ENCODE assay signal across 8 cellular contexts in the genomic region with DNA sequence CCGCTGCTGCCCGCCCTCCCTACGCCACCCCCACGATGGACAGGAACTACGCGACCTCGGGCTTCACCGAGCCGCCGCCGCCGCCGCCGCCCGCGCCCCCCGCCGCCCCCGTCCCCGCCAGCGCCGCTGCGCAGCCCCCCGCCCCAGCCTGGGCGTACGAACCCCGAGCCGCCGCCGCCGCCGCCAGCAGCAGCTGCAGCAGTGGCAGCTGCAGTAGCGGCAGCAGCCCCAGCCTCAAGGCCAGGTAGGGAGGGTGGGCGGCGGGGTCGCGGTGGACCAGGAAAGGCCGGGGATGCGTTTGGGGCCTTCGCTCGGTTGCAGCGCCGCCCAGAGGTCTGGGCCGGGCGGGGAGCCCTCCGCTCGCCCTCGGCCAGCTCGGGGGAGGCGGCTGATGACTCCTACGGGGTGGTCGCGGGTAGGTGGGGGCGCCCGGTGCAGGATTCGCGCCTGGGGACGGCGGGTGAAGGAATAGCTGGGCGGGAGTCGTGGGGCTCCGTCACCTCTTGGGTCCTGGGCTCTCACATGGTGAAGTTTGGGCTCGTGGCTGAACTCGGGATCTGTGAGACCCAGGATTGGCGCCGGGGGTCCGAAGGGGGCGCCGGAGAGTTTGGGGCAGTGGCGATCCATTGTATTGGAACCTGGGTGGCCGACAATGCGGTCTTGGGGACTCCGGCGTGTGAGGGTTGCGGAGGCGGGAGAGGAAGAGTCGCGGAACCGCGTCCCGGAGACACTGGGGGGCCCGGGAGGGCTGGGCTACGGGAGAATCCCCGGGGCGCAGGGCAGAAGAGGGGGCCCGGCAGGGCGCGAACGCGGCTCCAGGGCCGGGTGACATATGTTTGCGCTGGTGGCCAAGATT. TPM values are rescaled to one million over a fixed set of nuclear protein-coding genes. Genes with fewer than 3 reads are reported as not detected.
DNase-seq lines count a peak whose midpoint lies in the region; ATAC-seq, FAIRE-seq and TF ChIP-seq lines count a peak whose summit lies in the region.

No MANE protein-coding gene starts in this region.

- no peaks in the 10 kb centered on the region for H3K9me2 ChIP-seq in DOHH2 (replicated peaks; ENCODE audit: control insufficient read depth, low read length)

- peak; percentile 53 for DNase-seq in T-helper 2 cell treated with Interferon-gamma antibody and Interleukin-4, amounts not matched to agents 5 μg/mL and 100 μg/mL, for 36 hours (ENCODE audit: low spot score)
- DNase-seq in K562 (ENCODE audit: extremely low read depth in 1 of 4, low spot score in 3 of 4) (peak; percentile 66 to 84 (median 71)), DMS114 treated with DMSO at 0.1 percent for 48 hours (lab: John Stamatoyannopoulos, UW; ENCODE audit: unreplicated experiment) (no peak)

- in situ Hi-C loops in K562 (cut with MboI): no loop called here

- no peaks in the 10 kb centered on the region for H3K9me3 Mint-ChIP-seq in T-helper 2 cell treated with Interferon-gamma antibody and Interleukin-4, amounts not matched to agents 5 μg/mL and 100 μg/mL, for 36 hours

- peak overlapping the region; percentile 91 for H3K4me3 ChIP-seq in DOHH2 (ENCODE audit: low read length)
- H3K4me3 ChIP-seq in HUES6 (ENCODE audit: low read depth, low read length): peak overlapping the region; percentile 90
- H3K4me3 ChIP-seq in K562: peak overlapping the region; percentile 97
- H3K4me3 ChIP-seq in iPS-18a (ENCODE audit: low read length): peak overlapping the region; percentile 90
- H3K4me3 ChIP-seq in skeletal muscle tissue (ENCODE audit: low read length in 3 of 3): peak overlapping the region; percentile 77 to 87 (median 84)

- H3K27me3 ChIP-seq in DOHH2 (ENCODE audit: control insufficient read depth, low read length) (no peaks in the 10 kb centered on the region), HUES6 (ENCODE audit: control insufficient read depth, insufficient read depth, low read length) (no peaks in the 10 kb centered on the region), K562 (ENCODE audit: control insufficient read depth in 2 of 2, insufficient read depth in 2 of 2, low read length in 2 of 2) (no peaks in the 10 kb centered on the region), iPS-18a (ENCODE audit: control insufficient read depth, insufficient read depth, low read length) (no peaks in the 10 kb centered on the region), skeletal muscle tissue (ENCODE audit: control insufficient read depth in 3 of 3, insufficient read depth in 3 of 3, low read length in 3 of 3) (no peaks in the 10 kb centered on the region)

- H3K9ac ChIP-seq in HUES6 (ENCODE audit: low read length) (peak overlapping the region; percentile 97), K562 (ENCODE audit: insufficient read depth in 1 of 2, low read depth in 2 of 2, low read length in 2 of 2) (peak overlapping the region; percentile 93 to 99), iPS-18a (ENCODE audit: low read length) (peak overlapping the region; percentile 96), skeletal muscle tissue (ENCODE audit: low read depth in 1 of 3, low read length in 3 of 3) (peak overlapping the region; percentile 79 to 88 (median 85))

- POLR2A ChIA-PET in K562 (lab: Yijun Ruan, JAX): interaction anchor here (0.5 to 1.2 kb wide), 4 partner anchors 24 to 132 kb away, joined by 3 read pairs; no protein-coding TSS in a partner anchor

- peaks cover 54% of the 10 kb centered on the region for H3K79me2 ChIP-seq in DOHH2 (ENCODE audit: control insufficient read depth, low read length)
- peaks cover 64% of the 10 kb centered on the region for H3K79me2 ChIP-seq in K562 (ENCODE audit: control insufficient read depth, insufficient read depth, low read length)

- peak; percentile 50; the same call in 1 of the 2 replicates for TF ChIP-seq POLR2A in K562 (conservative IDR thresholded peaks at IDR 0.05)

- H4K20me1 ChIP-seq in DOHH2 (ENCODE audit: control insufficient read depth, insufficient read depth, low read depth, low read length) (peaks cover 11% of the 10 kb centered on the region; the same call in 1 of the 2 replicates), K562 (replicated peaks; ENCODE audit: control insufficient read depth, insufficient read depth, low read length) (peaks cover 12% of the 10 kb centered on the region)

- no peaks in the 10 kb centered on the region for H3K9me1 ChIP-seq in K562 (ENCODE audit: control insufficient read depth, insufficient read depth, low read length)

- H3K4me2 ChIP-seq in DOHH2 (ENCODE audit: low read length) (peak overlapping the region; percentile 81), K562 (ENCODE audit: insufficient read depth, low read length) (peak overlapping the region; percentile 83)

- intact Hi-C loops in K562 (cut with micrococcal nuclease): no loop called here

- H3K4me3 Mint-ChIP-seq in T-helper 2 cell treated with Interferon-gamma antibody and Interleukin-4, amounts not matched to agents 5 μg/mL and 100 μg/mL, for 36 hours: peak overlapping the region; percentile 96

- FAIRE-seq in K562 (lab: Jason Lieb, UNC): no peak

- TF ChIP-seq EP300 in K562 (IDR thresholded peaks at IDR 0.05; ENCODE audit: low read length): no peak

- peak; percentile 82 for TF ChIP-seq CTCF in DOHH2 (IDR thresholded peaks at IDR 0.05; ENCODE audit: low read depth, low read length, poor library complexity, severe bottlenecking)
- TF ChIP-seq CTCF in K562 (IDR thresholded peaks at IDR 0.05 in 2 of 3, conservative IDR thresholded peaks at IDR 0.05 in 1 of 3; ENCODE audit: insufficient read depth in 2 of 3, low read depth in 1 of 3, low read length in 3 of 3): peak; percentile 44 to 53 (median 52); a peak in 5 of 6 replicates

- H3K36me3 Mint-ChIP-seq in T-helper 2 cell treated with Interferon-gamma antibody and Interleukin-4, amounts not matched to agents 5 μg/mL and 100 μg/mL, for 36 hours (ENCODE audit: low read depth): no peaks in the 10 kb centered on the region

- H3K27ac ChIP-seq in DOHH2 (ENCODE audit: low read depth, low read length) (peak overlapping the region; percentile 70), HUES6 (ENCODE audit: low read depth, low read length) (peak overlapping the region; percentile 97), K562 (ENCODE audit: extremely low read depth, low read depth, low read length) (peak overlapping the region; percentile 97), iPS-18a (ENCODE audit: low read length) (peak overlapping the region; percentile 75), skeletal muscle tissue (ENCODE audit: low read depth, low read length) (peak overlapping the region; percentile 79)

- peak overlapping the region; percentile 91 for H2AFZ ChIP-seq in K562 (ENCODE audit: low read depth, low read length)

- H3K9me3 ChIP-seq in DOHH2 (ENCODE audit: control insufficient read depth, insufficient read depth, low read length) (no peaks in the 10 kb centered on the region), HUES6 (ENCODE audit: control insufficient read depth, insufficient read depth, low read depth, low read length) (no peaks in the 10 kb centered on the region), K562 (replicated peaks; ENCODE audit: control insufficient read depth, insufficient read depth, low read depth, low read length) (no peaks in the 10 kb centered on the region), iPS-18a (ENCODE audit: control insufficient read depth, low read depth, low read length) (no peaks in the 10 kb centered on the region), skeletal muscle tissue (ENCODE audit: control insufficient read depth in 3 of 3, low read length in 3 of 3) (no peaks in the 10 kb centered on the region)

- 0 out of 2 replicates have a peak, but pooled peaks cover 2% of the 10 kb centered on the region for H3F3A ChIP-seq in DOHH2 (ENCODE audit: control insufficient read depth, insufficient read depth)

- H3K36me3 ChIP-seq in DOHH2 (ENCODE audit: control insufficient read depth, low read length) (peaks cover 40% of the 10 kb centered on the region), HUES6 (ENCODE audit: control insufficient read depth, insufficient read depth, low read length) (peaks cover 7% of the 10 kb centered on the region), K562 (ENCODE audit: control insufficient read depth, insufficient read depth, low read length) (peaks cover 20% of the 10 kb centered on the region; the same call in 2 of the 3 replicates), iPS-18a (ENCODE audit: control insufficient read depth, low read depth, low read length) (peaks cover 7% of the 10 kb centered on the region), skeletal muscle tissue (ENCODE audit: control insufficient read depth in 3 of 3, insufficient read depth in 3 of 3, low read length in 3 of 3) (no peaks in the 10 kb centered on the region)

- peak overlapping the region; percentile 92 for H3K27ac Mint-ChIP-seq in T-helper 2 cell treated with Interferon-gamma antibody and Interleukin-4, amounts not matched to agents 5 μg/mL and 100 μg/mL, for 36 hours

- ATAC-seq in GM21390 (IDR thresholded peaks at IDR 0.05; ENCODE audit: unreplicated experiment): peak; percentile 26
- ATAC-seq in K562: peak; percentile 71

- 1% methylated on average over 49 of the region's 92 CpGs for WGBS in K562 (ENCODE audit: insufficient coverage, low coverage, missing lambda C conversion rate)

- H3K4me1 Mint-ChIP-seq in T-helper 2 cell treated with Interferon-gamma antibody and Interleukin-4, amounts not matched to agents 5 μg/mL and 100 μg/mL, for 36 hours (ENCODE audit: low read depth): peaks cover 22% of the 10 kb centered on the region

- H3K4me1 ChIP-seq in DOHH2 (ENCODE audit: control insufficient read depth, low read length) (peaks cover 30% of the 10 kb centered on the region), HUES6 (ENCODE audit: control insufficient read depth, insufficient read depth, low read length) (peaks cover 35% of the 10 kb centered on the region), K562 (replicated peaks in 1 of 2; ENCODE audit: control insufficient read depth in 2 of 2, insufficient read depth in 2 of 2, low read length in 2 of 2) (peaks cover 9 to 20% of the 10 kb centered on the region in 2 experiments; a peak in 4 of 5 replicates), iPS-18a (ENCODE audit: control insufficient read depth, low read depth, low read length) (peaks cover 36% of the 10 kb centered on the region), skeletal muscle tissue (ENCODE audit: control insufficient read depth in 3 of 3, insufficient read depth in 3 of 3, low read length in 3 of 3) (peaks cover 3 to 12% (median 5%) of the 10 kb centered on the region in 3 donors)

- TF ChIP-seq RAD21 in K562 (CRISPR knock-in tag; conservative IDR thresholded peaks at IDR 0.05 in 1 of 2, IDR thresholded peaks at IDR 0.05 in 1 of 2): peak; percentile 10 to 21; a peak in 1 of 4 replicates

- CTCF ChIA-PET in K562 (lab: Yijun Ruan, JAX; ENCODE audit: low intra/inter-chr PET ratio): no interaction called here

- BruUV-seq in K562 (replicated peaks; lab: Mats Ljungman, UMichigan): no TSS peak

- H3K27me3 Mint-ChIP-seq in T-helper 2 cell treated with Interferon-gamma antibody and Interleukin-4, amounts not matched to agents 5 μg/mL and 100 μg/mL, for 36 hours (ENCODE audit: low read depth): peaks cover 22% of the 10 kb centered on the region

RNA-seq across cellular contexts. Expression of a gene that starts 0.7 kb away (rescaled TPM):
- 32.1 and 121 TPM in 2 replicates for total RNA-seq in K562 (2011; cell fraction: chromatin; rRNA removed; ENCODE audit: low replicate concordance)
- 11.8 and 23.8 TPM in 2 replicates for total RNA-seq in K562 (2011; cell fraction: nucleolus; rRNA removed)
- 41.5 and 59.2 TPM in 2 replicates for total RNA-seq in K562 (2011; cell fraction: nucleoplasm; rRNA removed)
- total RNA-seq in K562 (2014; rRNA removed) (15.9 and 20.5 TPM in 2 replicates), K562 (2014; rRNA removed; fragmentation: Illumina TruSeq; extraction: Trizol) (22.3 and 24.1 TPM in 2 replicates), K562 (2015; rRNA removed; fragmentation: Illumina TruSeq; extraction: Trizol) (25.1 and 27.3 TPM in 2 replicates), K562 (2021) (32.2 and 33.6 TPM in 2 replicates), skeletal muscle tissue (29.2 TPM)
- polyA plus RNA-seq in K562 (2011; rRNA removed) (17.2 and 24.9 TPM in 2 replicates), K562 (2014; fragmentation: Illumina TruSeq; extraction: Trizol) (24.6 and 30.0 TPM in 2 replicates), K562 (2014; fragmentation: Nextera tagmentation; extraction: Ambion mirVana) (1 to 10 TPM; 5.8 to 7.2 TPM), K562 (2014; rRNA removed) (13.2 and 15.1 TPM in 2 replicates)
- polyA plus RNA-seq in K562 (2011; cell fraction: cytosol; rRNA removed): 7.6 and 13.8 TPM in 2 replicates
- 18.5 and 23.8 TPM in 2 replicates for polyA plus RNA-seq in K562 (2011; cell fraction: nucleus; rRNA removed)
- 15.9 and 16.3 TPM in 2 replicates for polyA plus RNA-seq in K562 (2012)
- 76.5 and 106 TPM in 2 replicates for polyA minus RNA-seq in K562 (2011; rRNA and poly(A)+ RNA removed)
- polyA minus RNA-seq in K562 (2011; cell fraction: cytosol; rRNA and poly(A)+ RNA removed): 36.0 and 41.8 TPM in 2 replicates
- 23.3 and 38.8 TPM in 2 replicates for polyA minus RNA-seq in K562 (2011; cell fraction: nucleus; rRNA and poly(A)+ RNA removed)
